ENCODE assay signal across 1 cellular context in the genomic region with DNA sequence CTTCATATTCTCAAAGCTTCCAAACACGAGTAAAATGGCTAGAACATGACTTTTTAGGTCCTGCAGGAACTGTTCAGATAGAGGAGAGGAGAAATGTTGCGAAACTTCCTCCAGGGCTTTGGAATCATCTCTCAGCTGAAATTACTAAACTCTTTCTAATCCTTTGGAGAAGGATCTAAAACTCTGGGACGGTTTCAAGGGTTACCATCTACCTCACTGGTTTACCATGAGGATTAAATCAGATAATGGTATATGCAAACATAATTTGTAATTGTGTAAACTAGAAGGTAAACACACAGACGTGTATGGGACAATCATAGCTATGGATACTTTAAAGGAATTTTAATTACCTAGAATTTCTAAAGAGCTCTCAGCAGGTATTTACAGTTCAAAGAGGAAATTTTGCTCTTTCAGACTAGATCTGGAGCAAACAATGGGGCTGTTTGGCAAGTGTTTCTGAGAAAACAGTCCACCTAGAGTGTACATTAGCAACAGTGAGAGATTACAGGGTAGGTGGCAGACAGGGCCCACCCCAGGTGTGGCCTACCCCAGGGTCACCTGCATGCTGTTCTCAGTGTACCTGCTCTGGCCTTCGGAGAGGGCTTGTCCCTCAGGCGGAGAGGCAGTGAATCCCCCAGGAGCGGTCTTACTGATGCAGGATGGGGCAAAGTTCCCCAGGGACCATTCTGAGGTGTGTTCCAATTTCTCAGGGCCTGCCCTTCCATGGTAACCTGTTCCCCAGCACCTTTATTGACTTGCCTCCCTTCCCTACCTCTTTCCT.
TF ChIP-seq lines count a peak whose summit lies in the region.

No MANE protein-coding gene starts in this region.

TF ChIP-seq in HepG2, 621 proteins besides CTCF, POLR2A, EP300 and RAD21 (continued from another document and continues in another):
- TF ChIP-seq, protein P1, sequence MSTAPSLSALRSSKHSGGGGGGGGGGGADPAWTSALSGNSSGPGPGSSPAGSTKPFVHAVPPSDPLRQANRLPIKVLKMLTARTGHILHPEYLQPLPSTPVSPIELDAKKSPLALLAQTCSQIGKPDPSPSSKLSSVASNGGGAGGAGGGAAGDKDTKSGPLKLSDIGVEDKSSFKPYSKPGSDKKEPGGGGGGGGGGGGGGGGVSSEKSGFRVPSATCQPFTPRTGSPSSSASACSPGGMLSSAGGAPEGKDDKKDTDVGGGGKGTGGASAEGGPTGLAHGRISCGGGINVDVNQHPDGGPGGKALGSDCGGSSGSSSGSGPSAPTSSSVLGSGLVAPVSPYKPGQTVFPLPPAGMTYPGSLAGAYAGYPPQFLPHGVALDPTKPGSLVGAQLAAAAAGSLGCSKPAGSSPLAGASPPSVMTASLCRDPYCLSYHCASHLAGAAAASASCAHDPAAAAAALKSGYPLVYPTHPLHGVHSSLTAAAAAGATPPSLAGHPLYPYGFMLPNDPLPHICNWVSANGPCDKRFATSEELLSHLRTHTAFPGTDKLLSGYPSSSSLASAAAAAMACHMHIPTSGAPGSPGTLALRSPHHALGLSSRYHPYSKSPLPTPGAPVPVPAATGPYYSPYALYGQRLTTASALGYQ (CRISPR knock-in tag; IDR thresholded peaks at IDR 0.05): peak; percentile 97
- TF ChIP-seq ZFP62 (CRISPR knock-in tag; IDR thresholded peaks at IDR 0.05) (no peak), REXO4 (CRISPR knock-in tag; IDR thresholded peaks at IDR 0.05; ENCODE audit: borderline replicate concordance) (no peak), CREB1 (IDR thresholded peaks at IDR 0.05) (peak; percentile 24; the same call in 1 of the 2 replicates), CREB1 (CRISPR knock-in tag; IDR thresholded peaks at IDR 0.05) (peak; percentile 78), ZNF121 (CRISPR knock-in tag; IDR thresholded peaks at IDR 0.05) (peak; percentile 90), RORA (CRISPR knock-in tag; IDR thresholded peaks at IDR 0.05) (no peak), ZNF564 (CRISPR knock-in tag; IDR thresholded peaks at IDR 0.05) (0 out of 2 replicates have a peak, but pooled peaks have one; percentile 43), FOXP1 (IDR thresholded peaks at IDR 0.05) (peak; percentile 97), FOXP1 (CRISPR knock-in tag; IDR thresholded peaks at IDR 0.05) (peak; percentile 99), ZNF354B (CRISPR knock-in tag; IDR thresholded peaks at IDR 0.05) (no peak), KAT8 (CRISPR knock-in tag; IDR thresholded peaks at IDR 0.05) (peak; percentile 62; the same call in 1 of the 2 replicates), ELF4 (CRISPR knock-in tag; IDR thresholded peaks at IDR 0.05; ENCODE audit: borderline replicate concordance) (peak; percentile 75; the same call in 1 of the 2 replicates), THAP11 (CRISPR knock-in tag; IDR thresholded peaks at IDR 0.05) (peak; percentile 53), RFXAP (CRISPR knock-in tag; IDR thresholded peaks at IDR 0.05; ENCODE audit: borderline replicate concordance) (peak; percentile 46; the same call in 1 of the 2 replicates), ZNF124 (CRISPR knock-in tag; IDR thresholded peaks at IDR 0.05) (0 out of 2 replicates have a peak, but pooled peaks have one; percentile 11), FOXA1 (IDR thresholded peaks at IDR 0.05) (peak; percentile 98), FOXA1 (CRISPR knock-in tag; IDR thresholded peaks at IDR 0.05) (peak; percentile 96), ZMYM4 (CRISPR knock-in tag; IDR thresholded peaks at IDR 0.05) (peak; percentile 17), ZNF772 (CRISPR knock-in tag; IDR thresholded peaks at IDR 0.05) (peak; percentile 53; the same call in 1 of the 2 replicates), LCORL (IDR thresholded peaks at IDR 0.05) (no peak), LCORL (CRISPR knock-in tag; IDR thresholded peaks at IDR 0.05) (peak; percentile 78), ZNF230 (CRISPR knock-in tag; IDR thresholded peaks at IDR 0.05) (no peak), SOX6 (IDR thresholded peaks at IDR 0.05) (no peak), SOX6 (CRISPR knock-in tag; IDR thresholded peaks at IDR 0.05) (peak; percentile 99), MIER3 (CRISPR knock-in tag; IDR thresholded peaks at IDR 0.05; ENCODE audit: borderline replicate concordance) (peak; percentile 85; the same call in 1 of the 2 replicates), ZNF615 (CRISPR knock-in tag; IDR thresholded peaks at IDR 0.05; ENCODE audit: borderline replicate concordance) (no peak), SKI (IDR thresholded peaks at IDR 0.05; ENCODE audit: partially characterized antibody) (peak; percentile 88), ASH2L (IDR thresholded peaks at IDR 0.05; ENCODE audit: insufficient read length, low read depth, low read length) (peak; percentile 74), RAD51 (IDR thresholded peaks at IDR 0.05; ENCODE audit: borderline replicate concordance) (no peak), POLR2AphosphoS2 (IDR thresholded peaks at IDR 0.05; ENCODE audit: low read depth, low read length) (no peak), ERF (CRISPR knock-in tag; IDR thresholded peaks at IDR 0.05) (peak; percentile 60), RARG (CRISPR knock-in tag; IDR thresholded peaks at IDR 0.05; ENCODE audit: low read depth) (no peak), MED8 (CRISPR knock-in tag; IDR thresholded peaks at IDR 0.05; ENCODE audit: insufficient replicate concordance) (peak; percentile 77), PITX1 (CRISPR knock-in tag; IDR thresholded peaks at IDR 0.05) (peak; percentile 91), HDAC2 (CRISPR knock-in tag; IDR thresholded peaks at IDR 0.05) (peak; percentile 92), ZNF274 (CRISPR knock-in tag; IDR thresholded peaks at IDR 0.05) (no peak), ETV5 (CRISPR knock-in tag; IDR thresholded peaks at IDR 0.05; ENCODE audit: borderline replicate concordance) (peak; percentile 75)
- TF ChIP-seq, protein P2, sequence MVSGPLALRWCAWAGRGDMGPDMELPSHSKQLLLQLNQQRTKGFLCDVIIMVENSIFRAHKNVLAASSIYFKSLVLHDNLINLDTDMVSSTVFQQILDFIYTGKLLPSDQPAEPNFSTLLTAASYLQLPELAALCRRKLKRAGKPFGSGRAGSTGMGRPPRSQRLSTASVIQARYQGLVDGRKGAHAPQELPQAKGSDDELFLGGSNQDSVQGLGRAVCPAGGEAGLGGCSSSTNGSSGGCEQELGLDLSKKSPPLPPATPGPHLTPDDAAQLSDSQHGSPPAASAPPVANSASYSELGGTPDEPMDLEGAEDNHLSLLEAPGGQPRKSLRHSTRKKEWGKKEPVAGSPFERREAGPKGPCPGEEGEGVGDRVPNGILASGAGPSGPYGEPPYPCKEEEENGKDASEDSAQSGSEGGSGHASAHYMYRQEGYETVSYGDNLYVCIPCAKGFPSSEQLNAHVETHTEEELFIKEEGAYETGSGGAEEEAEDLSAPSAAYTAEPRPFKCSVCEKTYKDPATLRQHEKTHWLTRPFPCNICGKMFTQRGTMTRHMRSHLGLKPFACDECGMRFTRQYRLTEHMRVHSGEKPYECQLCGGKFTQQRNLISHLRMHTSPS (CRISPR knock-in tag; IDR thresholded peaks at IDR 0.05; ENCODE audit: low read depth): no peak
- TF ChIP-seq, protein P3, sequence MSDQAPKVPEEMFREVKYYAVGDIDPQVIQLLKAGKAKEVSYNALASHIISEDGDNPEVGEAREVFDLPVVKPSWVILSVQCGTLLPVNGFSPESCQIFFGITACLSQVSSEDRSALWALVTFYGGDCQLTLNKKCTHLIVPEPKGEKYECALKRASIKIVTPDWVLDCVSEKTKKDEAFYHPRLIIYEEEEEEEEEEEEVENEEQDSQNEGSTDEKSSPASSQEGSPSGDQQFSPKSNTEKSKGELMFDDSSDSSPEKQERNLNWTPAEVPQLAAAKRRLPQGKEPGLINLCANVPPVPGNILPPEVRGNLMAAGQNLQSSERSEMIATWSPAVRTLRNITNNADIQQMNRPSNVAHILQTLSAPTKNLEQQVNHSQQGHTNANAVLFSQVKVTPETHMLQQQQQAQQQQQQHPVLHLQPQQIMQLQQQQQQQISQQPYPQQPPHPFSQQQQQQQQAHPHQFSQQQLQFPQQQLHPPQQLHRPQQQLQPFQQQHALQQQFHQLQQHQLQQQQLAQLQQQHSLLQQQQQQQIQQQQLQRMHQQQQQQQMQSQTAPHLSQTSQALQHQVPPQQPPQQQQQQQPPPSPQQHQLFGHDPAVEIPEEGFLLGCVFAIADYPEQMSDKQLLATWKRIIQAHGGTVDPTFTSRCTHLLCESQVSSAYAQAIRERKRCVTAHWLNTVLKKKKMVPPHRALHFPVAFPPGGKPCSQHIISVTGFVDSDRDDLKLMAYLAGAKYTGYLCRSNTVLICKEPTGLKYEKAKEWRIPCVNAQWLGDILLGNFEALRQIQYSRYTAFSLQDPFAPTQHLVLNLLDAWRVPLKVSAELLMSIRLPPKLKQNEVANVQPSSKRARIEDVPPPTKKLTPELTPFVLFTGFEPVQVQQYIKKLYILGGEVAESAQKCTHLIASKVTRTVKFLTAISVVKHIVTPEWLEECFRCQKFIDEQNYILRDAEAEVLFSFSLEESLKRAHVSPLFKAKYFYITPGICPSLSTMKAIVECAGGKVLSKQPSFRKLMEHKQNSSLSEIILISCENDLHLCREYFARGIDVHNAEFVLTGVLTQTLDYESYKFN (CRISPR knock-in tag; conservative IDR thresholded peaks at IDR 0.05): peak; percentile 91
- TF ChIP-seq, protein P4, sequence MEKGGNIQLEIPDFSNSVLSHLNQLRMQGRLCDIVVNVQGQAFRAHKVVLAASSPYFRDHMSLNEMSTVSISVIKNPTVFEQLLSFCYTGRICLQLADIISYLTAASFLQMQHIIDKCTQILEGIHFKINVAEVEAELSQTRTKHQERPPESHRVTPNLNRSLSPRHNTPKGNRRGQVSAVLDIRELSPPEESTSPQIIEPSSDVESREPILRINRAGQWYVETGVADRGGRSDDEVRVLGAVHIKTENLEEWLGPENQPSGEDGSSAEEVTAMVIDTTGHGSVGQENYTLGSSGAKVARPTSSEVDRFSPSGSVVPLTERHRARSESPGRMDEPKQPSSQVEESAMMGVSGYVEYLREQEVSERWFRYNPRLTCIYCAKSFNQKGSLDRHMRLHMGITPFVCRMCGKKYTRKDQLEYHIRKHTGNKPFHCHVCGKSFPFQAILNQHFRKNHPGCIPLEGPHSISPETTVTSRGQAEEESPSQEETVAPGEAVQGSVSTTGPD (CRISPR knock-in tag; IDR thresholded peaks at IDR 0.05): 0 out of 2 replicates have a peak, but pooled peaks have one; percentile 49
- TF ChIP-seq, protein P5, sequence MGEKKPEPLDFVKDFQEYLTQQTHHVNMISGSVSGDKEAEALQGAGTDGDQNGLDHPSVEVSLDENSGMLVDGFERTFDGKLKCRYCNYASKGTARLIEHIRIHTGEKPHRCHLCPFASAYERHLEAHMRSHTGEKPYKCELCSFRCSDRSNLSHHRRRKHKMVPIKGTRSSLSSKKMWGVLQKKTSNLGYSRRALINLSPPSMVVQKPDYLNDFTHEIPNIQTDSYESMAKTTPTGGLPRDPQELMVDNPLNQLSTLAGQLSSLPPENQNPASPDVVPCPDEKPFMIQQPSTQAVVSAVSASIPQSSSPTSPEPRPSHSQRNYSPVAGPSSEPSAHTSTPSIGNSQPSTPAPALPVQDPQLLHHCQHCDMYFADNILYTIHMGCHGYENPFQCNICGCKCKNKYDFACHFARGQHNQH (CRISPR knock-in tag; IDR thresholded peaks at IDR 0.05): peak; percentile 65
- TF ChIP-seq, protein P6, sequence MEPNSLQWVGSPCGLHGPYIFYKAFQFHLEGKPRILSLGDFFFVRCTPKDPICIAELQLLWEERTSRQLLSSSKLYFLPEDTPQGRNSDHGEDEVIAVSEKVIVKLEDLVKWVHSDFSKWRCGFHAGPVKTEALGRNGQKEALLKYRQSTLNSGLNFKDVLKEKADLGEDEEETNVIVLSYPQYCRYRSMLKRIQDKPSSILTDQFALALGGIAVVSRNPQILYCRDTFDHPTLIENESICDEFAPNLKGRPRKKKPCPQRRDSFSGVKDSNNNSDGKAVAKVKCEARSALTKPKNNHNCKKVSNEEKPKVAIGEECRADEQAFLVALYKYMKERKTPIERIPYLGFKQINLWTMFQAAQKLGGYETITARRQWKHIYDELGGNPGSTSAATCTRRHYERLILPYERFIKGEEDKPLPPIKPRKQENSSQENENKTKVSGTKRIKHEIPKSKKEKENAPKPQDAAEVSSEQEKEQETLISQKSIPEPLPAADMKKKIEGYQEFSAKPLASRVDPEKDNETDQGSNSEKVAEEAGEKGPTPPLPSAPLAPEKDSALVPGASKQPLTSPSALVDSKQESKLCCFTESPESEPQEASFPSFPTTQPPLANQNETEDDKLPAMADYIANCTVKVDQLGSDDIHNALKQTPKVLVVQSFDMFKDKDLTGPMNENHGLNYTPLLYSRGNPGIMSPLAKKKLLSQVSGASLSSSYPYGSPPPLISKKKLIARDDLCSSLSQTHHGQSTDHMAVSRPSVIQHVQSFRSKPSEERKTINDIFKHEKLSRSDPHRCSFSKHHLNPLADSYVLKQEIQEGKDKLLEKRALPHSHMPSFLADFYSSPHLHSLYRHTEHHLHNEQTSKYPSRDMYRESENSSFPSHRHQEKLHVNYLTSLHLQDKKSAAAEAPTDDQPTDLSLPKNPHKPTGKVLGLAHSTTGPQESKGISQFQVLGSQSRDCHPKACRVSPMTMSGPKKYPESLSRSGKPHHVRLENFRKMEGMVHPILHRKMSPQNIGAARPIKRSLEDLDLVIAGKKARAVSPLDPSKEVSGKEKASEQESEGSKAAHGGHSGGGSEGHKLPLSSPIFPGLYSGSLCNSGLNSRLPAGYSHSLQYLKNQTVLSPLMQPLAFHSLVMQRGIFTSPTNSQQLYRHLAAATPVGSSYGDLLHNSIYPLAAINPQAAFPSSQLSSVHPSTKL (CRISPR knock-in tag; IDR thresholded peaks at IDR 0.05): peak; percentile 94
- TF ChIP-seq, protein P7, sequence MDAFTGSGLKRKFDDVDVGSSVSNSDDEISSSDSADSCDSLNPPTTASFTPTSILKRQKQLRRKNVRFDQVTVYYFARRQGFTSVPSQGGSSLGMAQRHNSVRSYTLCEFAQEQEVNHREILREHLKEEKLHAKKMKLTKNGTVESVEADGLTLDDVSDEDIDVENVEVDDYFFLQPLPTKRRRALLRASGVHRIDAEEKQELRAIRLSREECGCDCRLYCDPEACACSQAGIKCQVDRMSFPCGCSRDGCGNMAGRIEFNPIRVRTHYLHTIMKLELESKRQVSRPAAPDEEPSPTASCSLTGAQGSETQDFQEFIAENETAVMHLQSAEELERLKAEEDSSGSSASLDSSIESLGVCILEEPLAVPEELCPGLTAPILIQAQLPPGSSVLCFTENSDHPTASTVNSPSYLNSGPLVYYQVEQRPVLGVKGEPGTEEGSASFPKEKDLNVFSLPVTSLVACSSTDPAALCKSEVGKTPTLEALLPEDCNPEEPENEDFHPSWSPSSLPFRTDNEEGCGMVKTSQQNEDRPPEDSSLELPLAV (CRISPR knock-in tag; conservative IDR thresholded peaks at IDR 0.05; ENCODE audit: low read depth): no peak
- TF ChIP-seq, protein P8, sequence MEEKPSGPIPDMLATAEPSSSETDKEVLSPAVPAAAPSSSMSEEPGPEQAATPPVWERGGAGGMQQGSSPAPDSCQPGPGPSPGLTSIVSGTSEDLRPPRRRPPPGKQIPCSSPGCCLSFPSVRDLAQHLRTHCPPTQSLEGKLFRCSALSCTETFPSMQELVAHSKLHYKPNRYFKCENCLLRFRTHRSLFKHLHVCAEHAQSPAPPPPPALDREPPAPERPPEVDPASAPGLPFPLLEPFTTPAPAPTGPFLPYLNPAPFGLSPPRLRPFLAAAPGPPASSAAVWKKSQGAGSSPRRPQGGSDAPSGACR (CRISPR knock-in tag; IDR thresholded peaks at IDR 0.05): 0 out of 2 replicates have a peak, but pooled peaks have one; percentile 55
- TF ChIP-seq, protein P9, sequence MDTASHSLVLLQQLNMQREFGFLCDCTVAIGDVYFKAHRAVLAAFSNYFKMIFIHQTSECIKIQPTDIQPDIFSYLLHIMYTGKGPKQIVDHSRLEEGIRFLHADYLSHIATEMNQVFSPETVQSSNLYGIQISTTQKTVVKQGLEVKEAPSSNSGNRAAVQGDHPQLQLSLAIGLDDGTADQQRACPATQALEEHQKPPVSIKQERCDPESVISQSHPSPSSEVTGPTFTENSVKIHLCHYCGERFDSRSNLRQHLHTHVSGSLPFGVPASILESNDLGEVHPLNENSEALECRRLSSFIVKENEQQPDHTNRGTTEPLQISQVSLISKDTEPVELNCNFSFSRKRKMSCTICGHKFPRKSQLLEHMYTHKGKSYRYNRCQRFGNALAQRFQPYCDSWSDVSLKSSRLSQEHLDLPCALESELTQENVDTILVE (CRISPR knock-in tag; IDR thresholded peaks at IDR 0.05): peak; percentile 45; the same call in 1 of the 2 replicates
